37 cellular contexts compared by ENCODE assay signal in genomic region chr4:16109256-16109655, GRCh38. TPM values are rescaled to one million over a fixed set of nuclear protein-coding genes. Genes with fewer than 3 reads are reported as not detected.
"Had no signal": no experiment of that assay in that cellular context is flagged by ENCODE, and none has a peak within 500 bp of the region (broad histone marks: within the 10 kb centered on the region; RNA-seq: fewer than 3 reads in every experiment).

No MANE protein-coding gene starts in this region.

- ATAC-seq: activated CD4-positive, alpha-beta T cell treated with anti-CD3 and anti-CD28 coated beads for 36 hours; activated CD4-positive, CD25-positive, alpha-beta regulatory T cell treated with anti-CD3 and anti-CD28 coated beads, Interleukin-2, amount 50 U/mL, for 24 hours; activated CD8-positive, alpha-beta T cell treated with anti-CD3 and anti-CD28 coated beads, Interleukin-2, amount 10 ng/mL, durations not matched to agents 7 days and 5 days; activated naive CD8-positive, alpha-beta T cell treated with anti-CD3 and anti-CD28 coated beads, Interleukin-2, amount 50 U/mL, for 24 hours; WTC11 had no signal

- H3K9me3 ChIP-seq: ascending aorta had no signal

- H3K36me3 ChIP-seq: ascending aorta, cardiac muscle cell, WERI-Rb-1 had no signal

- H3K27me3 Mint-ChIP-seq: activated CD4-positive, alpha-beta T cell treated with anti-CD3 and anti-CD28 coated beads, Interleukin-2, amount 10 ng/mL, durations not matched to agents 7 days and 5 days; activated naive CD4-positive, alpha-beta T cell treated with anti-CD3 and anti-CD28 coated beads, Interleukin-2, amount 50 U/mL, for 24 hours; activated naive CD8-positive, alpha-beta T cell; activated naive CD8-positive, alpha-beta T cell treated with anti-CD3 and anti-CD28 coated beads, Interleukin-2, amount 10 ng/mL, durations not matched to agents 7 days and 5 days; activated naive CD8-positive, alpha-beta T cell treated with anti-CD3 and anti-CD28 coated beads, Interleukin-2, amount 50 U/mL, for 24 hours had no signal

- H3K4me1 Mint-ChIP-seq: activated CD4-positive, alpha-beta memory T cell treated with anti-CD3 and anti-CD28 coated beads, Interleukin-2, amount 10 ng/mL, durations not matched to agents 7 days and 5 days; activated CD4-positive, alpha-beta T cell treated with anti-CD3 and anti-CD28 coated beads for 36 hours; activated CD4-positive, alpha-beta T cell treated with anti-CD3 and anti-CD28 coated beads, Interleukin-2, amount 10 ng/mL, durations not matched to agents 7 days and 5 days; activated naive CD4-positive, alpha-beta T cell treated with anti-CD3 and anti-CD28 coated beads, Interleukin-2, amount 10 ng/mL, durations not matched to agents 7 days and 5 days; activated naive CD4-positive, alpha-beta T cell treated with anti-CD3 and anti-CD28 coated beads, Interleukin-2, amount 50 U/mL, for 24 hours; activated naive CD8-positive, alpha-beta T cell treated with anti-CD3 and anti-CD28 coated beads, Interleukin-2, amount 10 ng/mL, durations not matched to agents 7 days and 5 days; activated naive CD8-positive, alpha-beta T cell treated with anti-CD3 and anti-CD28 coated beads, Interleukin-2, amount 50 U/mL, for 24 hours; brain; central memory CD8-positive, alpha-beta T cell; WTC11 had no signal

- H3K4me3 Mint-ChIP-seq: activated CD4-positive, alpha-beta memory T cell treated with anti-CD3 and anti-CD28 coated beads, Interleukin-2, amount 10 ng/mL, durations not matched to agents 7 days and 5 days; activated CD4-positive, alpha-beta T cell treated with anti-CD3 and anti-CD28 coated beads for 36 hours; activated CD4-positive, alpha-beta T cell treated with anti-CD3 and anti-CD28 coated beads, Interleukin-2, amount 10 ng/mL, durations not matched to agents 7 days and 5 days; activated CD8-positive, alpha-beta T cell treated with anti-CD3 and anti-CD28 coated beads, Interleukin-2, amount 10 ng/mL, durations not matched to agents 7 days and 5 days; activated naive CD4-positive, alpha-beta T cell treated with anti-CD3 and anti-CD28 coated beads, Interleukin-2, amount 10 ng/mL, durations not matched to agents 7 days and 5 days; activated naive CD4-positive, alpha-beta T cell treated with anti-CD3 and anti-CD28 coated beads, Interleukin-2, amount 50 U/mL, for 24 hours; activated naive CD8-positive, alpha-beta T cell; activated naive CD8-positive, alpha-beta T cell treated with anti-CD3 and anti-CD28 coated beads, Interleukin-2, amount 10 ng/mL, durations not matched to agents 7 days and 5 days; activated naive CD8-positive, alpha-beta T cell treated with anti-CD3 and anti-CD28 coated beads, Interleukin-2, amount 50 U/mL, for 24 hours; activated T-cell treated with anti-CD3 and anti-CD28 coated beads, Interleukin-2, amount 50 U/mL, for 24 hours; brain; central memory CD8-positive, alpha-beta T cell; T-helper 1 cell treated with Interleukin-12 subunit alpha and Interleukin-12 subunit beta and Interleukin-4 antibody, amounts not matched to agents 30 μg/mL and 1 μg/mL, for 36 hours; T-helper 2 cell treated with Interferon-gamma antibody and Interleukin-4, amounts not matched to agents 5 μg/mL and 100 μg/mL, for 36 hours; WTC11 had no signal

- H3K9me3 Mint-ChIP-seq: activated CD4-positive, alpha-beta memory T cell treated with anti-CD3 and anti-CD28 coated beads, Interleukin-2, amount 10 ng/mL, durations not matched to agents 7 days and 5 days; activated CD4-positive, alpha-beta T cell treated with anti-CD3 and anti-CD28 coated beads, Interleukin-2, amount 10 ng/mL, durations not matched to agents 7 days and 5 days; activated naive CD4-positive, alpha-beta T cell treated with anti-CD3 and anti-CD28 coated beads, Interleukin-2, amount 10 ng/mL, durations not matched to agents 7 days and 5 days; activated naive CD4-positive, alpha-beta T cell treated with anti-CD3 and anti-CD28 coated beads, Interleukin-2, amount 50 U/mL, for 24 hours; activated naive CD8-positive, alpha-beta T cell treated with anti-CD3 and anti-CD28 coated beads, Interleukin-2, amount 10 ng/mL, durations not matched to agents 7 days and 5 days; activated naive CD8-positive, alpha-beta T cell treated with anti-CD3 and anti-CD28 coated beads, Interleukin-2, amount 50 U/mL, for 24 hours; activated T-cell treated with anti-CD3 and anti-CD28 coated beads, Interleukin-2, amount 50 U/mL, for 24 hours; activated T-helper 2 cell treated with anti-CD3 and anti-CD28 coated beads, Interferon-gamma antibody, Interleukin-2, Interleukin-4, amounts not matched to agents 10 μg/mL and 5 μg/mL and 100 μg/mL, durations not matched to agents 14 hours and 24 hours and 36 hours; brain; central memory CD8-positive, alpha-beta T cell; T-helper 1 cell treated with Interleukin-12 subunit alpha and Interleukin-12 subunit beta and Interleukin-4 antibody, amounts not matched to agents 30 μg/mL and 1 μg/mL, for 36 hours; T-helper 2 cell treated with Interferon-gamma antibody and Interleukin-4, amounts not matched to agents 5 μg/mL and 100 μg/mL, for 36 hours; WTC11 had no signal

- H3K27me3 ChIP-seq: ascending aorta, cardiac muscle cell had no signal

- H3K27ac ChIP-seq: ascending aorta, cardiac muscle cell, WERI-Rb-1 had no signal

- H3K4me3 ChIP-seq: ascending aorta, cardiac muscle cell had no signal

- H3K36me3 Mint-ChIP-seq: activated naive CD4-positive, alpha-beta T cell treated with anti-CD3 and anti-CD28 coated beads, Interleukin-2, amount 10 ng/mL, durations not matched to agents 7 days and 5 days; activated naive CD4-positive, alpha-beta T cell treated with anti-CD3 and anti-CD28 coated beads, Interleukin-2, amount 50 U/mL, for 24 hours; activated naive CD8-positive, alpha-beta T cell; activated naive CD8-positive, alpha-beta T cell treated with anti-CD3 and anti-CD28 coated beads, Interleukin-2, amount 10 ng/mL, durations not matched to agents 7 days and 5 days; brain; WTC11 had no signal

- DNase-seq: activated CD4-positive, alpha-beta memory T cell treated with anti-CD3 and anti-CD28 coated beads, Interleukin-2, amount 10 ng/mL, durations not matched to agents 7 days and 5 days; activated CD4-positive, alpha-beta T cell treated with anti-CD3 and anti-CD28 coated beads for 1 hour; activated CD4-positive, alpha-beta T cell treated with anti-CD3 and anti-CD28 coated beads for 36 hours; activated CD4-positive, alpha-beta T cell treated with anti-CD3 and anti-CD28 coated beads for 48 hours; activated CD4-positive, alpha-beta T cell treated with anti-CD3 and anti-CD28 coated beads, Interleukin-2, amount 10 ng/mL, durations not matched to agents 7 days and 5 days; activated CD4-positive, alpha-beta T cell treated with anti-CD3 and anti-CD28 coated beads, Interleukin-2, amount 50 U/mL, for 48 hours; activated CD4-positive, CD25-positive, alpha-beta regulatory T cell; activated CD8-positive, alpha-beta memory T cell treated with anti-CD3 and anti-CD28 coated beads, Interleukin-2, amount 50 U/mL, for 4 hours; activated CD8-positive, alpha-beta T cell treated with anti-CD3 and anti-CD28 coated beads, Interleukin-2, amount 10 ng/mL, durations not matched to agents 7 days and 5 days; activated effector memory CD4-positive, alpha-beta T cell treated with Interleukin-2 at 50 U/mL for 16 hours; activated gamma-delta T cell; activated naive CD4-positive, alpha-beta T cell treated with anti-CD3 and anti-CD28 coated beads, Interleukin-2, amount 10 ng/mL, durations not matched to agents 7 days and 5 days; activated naive CD4-positive, alpha-beta T cell treated with Interleukin-2 at 50 U/mL for 16 hours; activated naive CD8-positive, alpha-beta T cell treated with anti-CD3 and anti-CD28 coated beads, Interleukin-2, amount 10 ng/mL, durations not matched to agents 7 days and 5 days; activated naive CD8-positive, alpha-beta T cell treated with anti-CD3 and anti-CD28 coated beads, Interleukin-2, amount 50 U/mL, for 24 hours; activated T-cell treated with anti-CD3 and anti-CD28 coated beads, Interleukin-2, amount 50 U/mL, for 24 hours; activated T-cell treated with anti-CD3 and anti-CD28 coated beads, Interleukin-2, amount 50 U/mL, for 48 hours; amygdala; anterior cingulate cortex; caudate nucleus; cerebellar nuclear complex; SW 1271; T-helper 1 cell; T-helper 2 cell; T-helper 9 cell; WERI-Rb-1 had no signal

- H3K27ac Mint-ChIP-seq: activated CD4-positive, alpha-beta memory T cell treated with anti-CD3 and anti-CD28 coated beads, Interleukin-2, amount 10 ng/mL, durations not matched to agents 7 days and 5 days; activated CD4-positive, alpha-beta T cell treated with anti-CD3 and anti-CD28 coated beads for 36 hours; activated CD4-positive, alpha-beta T cell treated with anti-CD3 and anti-CD28 coated beads, Interleukin-2, amount 10 ng/mL, durations not matched to agents 7 days and 5 days; activated CD8-positive, alpha-beta T cell treated with anti-CD3 and anti-CD28 coated beads, Interleukin-2, amount 10 ng/mL, durations not matched to agents 7 days and 5 days; activated naive CD4-positive, alpha-beta T cell treated with anti-CD3 and anti-CD28 coated beads, Interleukin-2, amount 10 ng/mL, durations not matched to agents 7 days and 5 days; activated naive CD4-positive, alpha-beta T cell treated with anti-CD3 and anti-CD28 coated beads, Interleukin-2, amount 50 U/mL, for 24 hours; activated naive CD8-positive, alpha-beta T cell; activated naive CD8-positive, alpha-beta T cell treated with anti-CD3 and anti-CD28 coated beads, Interleukin-2, amount 10 ng/mL, durations not matched to agents 7 days and 5 days; activated naive CD8-positive, alpha-beta T cell treated with anti-CD3 and anti-CD28 coated beads, Interleukin-2, amount 50 U/mL, for 24 hours; activated T-cell treated with anti-CD3 and anti-CD28 coated beads, Interleukin-2, amount 50 U/mL, for 24 hours; activated T-helper 2 cell treated with anti-CD3 and anti-CD28 coated beads, Interferon-gamma antibody, Interleukin-2, Interleukin-4, amounts not matched to agents 10 μg/mL and 5 μg/mL and 100 μg/mL, durations not matched to agents 14 hours and 24 hours and 36 hours; brain; T-helper 1 cell treated with Interleukin-12 subunit alpha and Interleukin-12 subunit beta and Interleukin-4 antibody, amounts not matched to agents 30 μg/mL and 1 μg/mL, for 36 hours; T-helper 2 cell treated with Interferon-gamma antibody and Interleukin-4, amounts not matched to agents 5 μg/mL and 100 μg/mL, for 36 hours; WTC11 had no signal

RNA-seq across cellular contexts. Expression of gene PROM1, which starts 25.4 kb away (rescaled TPM):
- total RNA-seq: activated CD4-positive, alpha-beta memory T cell treated with anti-CD3 and anti-CD28 coated beads, Interleukin-2, amount 10 ng/mL, durations not matched to agents 7 days and 5 days; activated CD4-positive, alpha-beta T cell treated with anti-CD3 and anti-CD28 coated beads, Interleukin-2, amount 10 ng/mL, durations not matched to agents 7 days and 5 days; activated CD8-positive, alpha-beta T cell treated with anti-CD3 and anti-CD28 coated beads, Interleukin-2, amount 10 ng/mL, durations not matched to agents 7 days and 5 days; activated naive CD8-positive, alpha-beta T cell treated with anti-CD3 and anti-CD28 coated beads, Interleukin-2, amount 10 ng/mL, durations not matched to agents 7 days and 5 days had no signal
